1 cellular context compared by ENCODE assay signal in the genomic region with DNA sequence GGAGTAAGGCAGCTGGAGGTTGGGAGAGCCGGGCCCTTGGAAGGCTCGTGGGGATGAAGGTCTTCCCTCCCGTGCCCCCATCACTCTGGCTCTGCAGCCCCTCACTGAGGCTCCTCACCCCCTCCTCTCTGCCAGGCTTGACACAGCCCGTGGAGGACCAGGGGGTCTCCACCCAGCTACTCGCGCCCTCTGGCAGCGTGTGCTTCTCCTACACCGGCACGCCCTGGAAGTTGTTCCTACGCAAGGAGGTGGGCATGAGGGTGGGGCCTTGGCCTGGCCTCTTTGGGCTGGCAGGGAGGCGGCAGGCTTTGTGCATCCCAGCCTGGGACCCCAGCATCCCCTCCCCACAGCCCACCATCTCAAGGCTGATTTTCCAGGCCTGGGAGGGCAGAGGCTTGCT.
TF ChIP-seq lines count a peak whose summit lies in the region.

No MANE protein-coding gene starts in this region.

TF ChIP-seq in K562, 482 proteins besides CTCF, POLR2A, EP300 and RAD21:
- no peak for TF ChIP-seq ZNF143 (CRISPR knock-in tag; IDR thresholded peaks at IDR 0.05)
- no peak for TF ChIP-seq NFE2L1 (tag; IDR thresholded peaks at IDR 0.05; ENCODE audit: borderline replicate concordance, low read depth)
- TF ChIP-seq POLR2G (IDR thresholded peaks at IDR 0.05; ENCODE audit: low read depth, low read length): 0 out of 2 replicates have a peak, but pooled peaks have one; percentile 4
- no peak for TF ChIP-seq KLF13 (tag; IDR thresholded peaks at IDR 0.05; ENCODE audit: borderline replicate concordance, low read depth)
- no peak for TF ChIP-seq PHTF2 (CRISPR knock-in tag; IDR thresholded peaks at IDR 0.05)
- no peak for TF ChIP-seq ZSCAN29 (IDR thresholded peaks at IDR 0.05)
- TF ChIP-seq ZNF324 (CRISPR knock-in tag; IDR thresholded peaks at IDR 0.05): no peak
- no peak for TF ChIP-seq SMC3 (conservative IDR thresholded peaks at IDR 0.05; ENCODE audit: insufficient read depth, low read depth, low read length)
- no peak for TF ChIP-seq ZZZ3 (IDR thresholded peaks at IDR 0.05)
TF ChIP-seq in K562: peak in this region for 1.
